ENCODE assay signal across 9 cellular contexts in the genomic region with DNA sequence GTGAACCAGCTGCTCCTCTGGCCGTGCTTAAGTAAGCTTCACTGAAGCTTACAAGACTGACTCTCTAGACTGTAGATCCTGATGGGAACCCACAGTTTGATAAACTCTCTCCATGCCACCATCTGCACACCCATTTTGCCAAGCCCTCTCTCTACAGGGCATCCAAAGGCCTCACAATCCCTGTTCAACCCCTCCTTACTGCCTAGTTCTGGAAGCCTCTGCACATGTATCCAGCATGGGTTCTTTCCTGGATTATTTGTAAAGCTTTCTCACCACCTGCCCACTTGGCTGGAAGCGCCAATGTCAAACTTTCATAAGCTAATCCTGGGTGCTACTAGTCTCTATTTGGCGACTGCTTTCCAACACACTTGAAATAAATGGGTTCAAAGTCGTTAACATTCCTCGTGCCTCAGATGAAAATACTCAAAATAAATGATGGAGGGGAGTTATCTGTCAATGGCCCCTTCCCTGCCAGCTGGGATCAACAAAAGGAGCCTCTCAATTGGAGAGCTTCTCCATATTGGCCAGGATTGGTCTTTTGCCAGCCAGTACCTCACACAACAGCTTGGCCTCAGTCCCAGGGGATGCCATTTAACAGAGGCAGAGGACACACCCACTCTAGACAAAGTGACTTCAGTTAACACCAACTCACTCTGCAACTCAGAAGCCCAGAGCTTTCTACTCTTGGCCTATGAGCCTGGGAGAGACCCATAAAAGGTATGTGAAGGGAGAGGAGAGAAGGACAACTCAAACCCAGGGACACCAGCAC. TPM values are rescaled to one million over a fixed set of nuclear protein-coding genes. Genes with fewer than 3 reads are reported as not detected.
DNase-seq lines count a peak whose midpoint lies in the region; ATAC-seq and TF ChIP-seq lines count a peak whose summit lies in the region.
"Had no signal": no experiment of that assay in that cellular context is flagged by ENCODE, and none has a peak within 500 bp of the region (broad histone marks: within the 10 kb centered on the region; RNA-seq: fewer than 3 reads in every experiment).

No MANE protein-coding gene starts in this region.

- H3K27ac Mint-ChIP-seq in activated naive CD8-positive, alpha-beta T cell treated with anti-CD3 and anti-CD28 coated beads, Interleukin-2, amount 10 ng/mL, durations not matched to agents 7 days and 5 days: peak overlapping the region; percentile 6
- no peak overlapping the region for H3K27ac Mint-ChIP-seq in activated naive CD8-positive, alpha-beta T cell treated with anti-CD3 and anti-CD28 coated beads for 36 hours

- H3K9me3 Mint-ChIP-seq in activated naive CD8-positive, alpha-beta T cell treated with anti-CD3 and anti-CD28 coated beads, Interleukin-2, amount 10 ng/mL, durations not matched to agents 7 days and 5 days: no peaks in the 10 kb centered on the region
- H3K9me3 Mint-ChIP-seq in activated naive CD8-positive, alpha-beta T cell treated with anti-CD3 and anti-CD28 coated beads for 36 hours: no peaks in the 10 kb centered on the region

- H3K27me3 ChIP-seq in upper lobe of right lung: no peaks in the 10 kb centered on the region

- H3K4me1 Mint-ChIP-seq in activated naive CD8-positive, alpha-beta T cell treated with anti-CD3 and anti-CD28 coated beads, Interleukin-2, amount 10 ng/mL, durations not matched to agents 7 days and 5 days: peaks cover 8% of the 10 kb centered on the region
- peaks cover 20% of the 10 kb centered on the region for H3K4me1 Mint-ChIP-seq in activated naive CD8-positive, alpha-beta T cell treated with anti-CD3 and anti-CD28 coated beads for 36 hours

- no peak overlapping the region for H3K27ac ChIP-seq in upper lobe of right lung
- H3K27ac ChIP-seq: RWPE1 had no signal

- no peak for DNase-seq in activated naive CD8-positive, alpha-beta T cell treated with anti-CD3 and anti-CD28 coated beads, Interleukin-2, amount 10 ng/mL, durations not matched to agents 7 days and 5 days
- no peak for DNase-seq in activated naive CD8-positive, alpha-beta T cell treated with anti-CD3 and anti-CD28 coated beads for 36 hours
- DNase-seq in NCI-H345 (lab: John Stamatoyannopoulos, UW) (peak; percentile 94), dermis blood vessel endothelial cell (peak; percentile 46), upper lobe of right lung (no peak)

- no peak for TF ChIP-seq CTCF in upper lobe of right lung (IDR thresholded peaks at IDR 0.05)

- no peaks in the 10 kb centered on the region for H3K36me3 ChIP-seq in upper lobe of right lung

- H3K4me1 ChIP-seq in upper lobe of right lung: peaks cover 33% of the 10 kb centered on the region

- POLR2A ChIA-PET in activated naive CD8-positive, alpha-beta T cell treated with anti-CD3 and anti-CD28 coated beads, Interleukin-2, amount 10 ng/mL, durations not matched to agents 7 days and 5 days (lab: Charles Lee): no interaction called here

- intact Hi-C loops in upper lobe of right lung (cut with DNase I): no loop called here

- H3K9me3 ChIP-seq in upper lobe of right lung: no peaks in the 10 kb centered on the region

- H3K4me3 Mint-ChIP-seq in activated naive CD8-positive, alpha-beta T cell treated with anti-CD3 and anti-CD28 coated beads, Interleukin-2, amount 10 ng/mL, durations not matched to agents 7 days and 5 days: no peak overlapping the region
- no peak overlapping the region for H3K4me3 Mint-ChIP-seq in activated naive CD8-positive, alpha-beta T cell treated with anti-CD3 and anti-CD28 coated beads for 36 hours

- no peak for ATAC-seq in activated naive CD8-positive, alpha-beta T cell treated with anti-CD3 and anti-CD28 coated beads, Interleukin-2, amount 10 ng/mL, durations not matched to agents 7 days and 5 days (ENCODE audit: low read depth)
- peak; percentile 59 for ATAC-seq in upper lobe of right lung
- ATAC-seq in GM21619 (IDR thresholded peaks at IDR 0.05; ENCODE audit: unreplicated experiment): no peak
- ATAC-seq in HG03039 (IDR thresholded peaks at IDR 0.05; ENCODE audit: unreplicated experiment): no peak
- ATAC-seq in HG02840 (IDR thresholded peaks at IDR 0.05; ENCODE audit: low FRiP score, unreplicated experiment): no peak

- H3K4me3 ChIP-seq in upper lobe of right lung: no peak overlapping the region

- H3K27me3 Mint-ChIP-seq in activated naive CD8-positive, alpha-beta T cell treated with anti-CD3 and anti-CD28 coated beads, Interleukin-2, amount 10 ng/mL, durations not matched to agents 7 days and 5 days: peaks cover 7% of the 10 kb centered on the region
- no peaks in the 10 kb centered on the region for H3K27me3 Mint-ChIP-seq in activated naive CD8-positive, alpha-beta T cell treated with anti-CD3 and anti-CD28 coated beads for 36 hours

- peaks cover 5% of the 10 kb centered on the region for H3K36me3 Mint-ChIP-seq in activated naive CD8-positive, alpha-beta T cell treated with anti-CD3 and anti-CD28 coated beads, Interleukin-2, amount 10 ng/mL, durations not matched to agents 7 days and 5 days
- no peaks in the 10 kb centered on the region for H3K36me3 Mint-ChIP-seq in activated naive CD8-positive, alpha-beta T cell treated with anti-CD3 and anti-CD28 coated beads for 36 hours

RNA-seq across cellular contexts. Expression of a gene that starts 48.1 kb away (rescaled TPM):
- total RNA-seq in activated naive CD8-positive, alpha-beta T cell treated with anti-CD3 and anti-CD28 coated beads, Interleukin-2, amount 10 ng/mL, durations not matched to agents 7 days and 5 days: 10 to 100 TPM; 12.7 to 12.9 TPM
- 1 to 10 TPM; 2.4 TPM for total RNA-seq in activated naive CD8-positive, alpha-beta T cell treated with anti-CD3 and anti-CD28 coated beads for 36 hours
- total RNA-seq in dermis blood vessel endothelial cell (134 and 145 TPM in 2 replicates), upper lobe of right lung (110 TPM)

Comparison
In these comparisons a context has a peak if more than half of its experiments do, and no peak if none do; other contexts are left out.
1. DNase-seq: peak in NCI-H345 (single experiment) and dermis blood vessel endothelial cell (single experiment); none in activated naive CD8-positive, alpha-beta T cell treated with anti-CD3 and anti-CD28 coated beads, Interleukin-2, amount 10 ng/mL, durations not matched to agents 7 days and 5 days (single experiment), activated naive CD8-positive, alpha-beta T cell treated with anti-CD3 and anti-CD28 coated beads for 36 hours (single experiment) and upper lobe of right lung (single experiment).